In genomic region chr18:48217306-48218250, GRCh38 we compare ENCODE assay signal across 20 cellular contexts.
"Had no signal": no experiment of that assay in that cellular context is flagged by ENCODE, and none has a peak within 500 bp of the region (broad histone marks: within the 10 kb centered on the region; RNA-seq: fewer than 3 reads in every experiment).

No MANE protein-coding gene starts in this region.

- H3K27ac Mint-ChIP-seq: activated CD4-positive, alpha-beta T cell treated with anti-CD3 and anti-CD28 coated beads for 36 hours; activated naive CD8-positive, alpha-beta T cell treated with anti-CD3 and anti-CD28 coated beads, Interleukin-2, amount 50 U/mL, for 24 hours; activated T-helper 1 cell treated with anti-CD3 and anti-CD28 coated beads, Interleukin-12 subunit alpha, Interleukin-12 subunit beta, Interleukin-2, Interleukin-4 antibody, amounts not matched to agents 30 ng/mL and 10 ng/mL and 1 ng/mL, durations not matched to agents 14 hours and 24 hours and 36 hours; naive thymus-derived CD8-positive, alpha-beta T cell had no signal

- H3K27me3 Mint-ChIP-seq: activated CD4-positive, alpha-beta T cell treated with anti-CD3 and anti-CD28 coated beads for 36 hours; activated naive CD8-positive, alpha-beta T cell treated with anti-CD3 and anti-CD28 coated beads, Interleukin-2, amount 50 U/mL, for 24 hours; progenitor cell of endocrine pancreas had no signal

- DNase-seq: activated CD4-positive, alpha-beta T cell treated with anti-CD3 and anti-CD28 coated beads for 36 hours; activated naive CD4-positive, alpha-beta T cell; activated naive CD8-positive, alpha-beta T cell treated with anti-CD3 and anti-CD28 coated beads, Interleukin-2, amount 50 U/mL, for 24 hours; central memory CD4-positive, alpha-beta T cell; cortex of kidney; effector CD8-positive, alpha-beta T cell; hippocampal formation; naive thymus-derived CD8-positive, alpha-beta T cell; occipital lobe; right lobe of liver; spleen; stimulated activated CD4-positive, alpha-beta T cell treated with anti-CD3 and anti-CD28 coated beads, Interleukin-1b, Interleukin-23, amount 100 ng/mL, for 48 hours; stimulated activated naive CD4-positive, alpha-beta T cell; SW 1271; T-helper 9 cell had no signal

- H3K4me3 Mint-ChIP-seq: activated CD4-positive, alpha-beta T cell treated with anti-CD3 and anti-CD28 coated beads for 36 hours; activated naive CD8-positive, alpha-beta T cell treated with anti-CD3 and anti-CD28 coated beads, Interleukin-2, amount 50 U/mL, for 24 hours; activated T-helper 1 cell treated with anti-CD3 and anti-CD28 coated beads, Interleukin-12 subunit alpha, Interleukin-12 subunit beta, Interleukin-2, Interleukin-4 antibody, amounts not matched to agents 30 ng/mL and 10 ng/mL and 1 ng/mL, durations not matched to agents 14 hours and 24 hours and 36 hours; naive thymus-derived CD8-positive, alpha-beta T cell had no signal

- H3K4me1 ChIP-seq: right lobe of liver had no signal

- H3K9me3 ChIP-seq: gastroesophageal sphincter, right lobe of liver, spleen, suprapubic skin had no signal

- H3K9me3 Mint-ChIP-seq: activated naive CD8-positive, alpha-beta T cell treated with anti-CD3 and anti-CD28 coated beads, Interleukin-2, amount 50 U/mL, for 24 hours; activated T-helper 1 cell treated with anti-CD3 and anti-CD28 coated beads, Interleukin-12 subunit alpha, Interleukin-12 subunit beta, Interleukin-2, Interleukin-4 antibody, amounts not matched to agents 30 ng/mL and 10 ng/mL and 1 ng/mL, durations not matched to agents 14 hours and 24 hours and 36 hours had no signal

- H3K27me3 ChIP-seq: gastroesophageal sphincter, right lobe of liver, suprapubic skin had no signal

- H3K36me3 Mint-ChIP-seq: naive thymus-derived CD8-positive, alpha-beta T cell had no signal

- H3K4me3 ChIP-seq: gastroesophageal sphincter, right lobe of liver, spleen, suprapubic skin had no signal

- H3K27ac ChIP-seq: right lobe of liver, spleen, suprapubic skin, VCaP had no signal

- H3K4me1 Mint-ChIP-seq: activated CD4-positive, alpha-beta T cell treated with anti-CD3 and anti-CD28 coated beads for 36 hours; activated naive CD8-positive, alpha-beta T cell treated with anti-CD3 and anti-CD28 coated beads, Interleukin-2, amount 50 U/mL, for 24 hours had no signal

- H3K36me3 ChIP-seq: gastroesophageal sphincter, right lobe of liver, spleen, suprapubic skin had no signal

- ATAC-seq: activated CD4-positive, alpha-beta T cell treated with anti-CD3 and anti-CD28 coated beads for 36 hours; activated naive CD8-positive, alpha-beta T cell treated with anti-CD3 and anti-CD28 coated beads, Interleukin-2, amount 50 U/mL, for 24 hours; gastroesophageal sphincter; naive thymus-derived CD8-positive, alpha-beta T cell; right lobe of liver had no signal
